ENCODE assay signal across 10 cellular contexts in genomic region chr21:42198949-42199348, GRCh38. TPM values are rescaled to one million over a fixed set of nuclear protein-coding genes. Genes with fewer than 3 reads are reported as not detected.
A peak's percentile ranks its signal among the peaks of the same experiment; 100 is the strongest.
DNase-seq lines count a peak whose midpoint lies in the region; ATAC-seq, FAIRE-seq and TF ChIP-seq lines count a peak whose summit lies in the region.
"Had no signal": no experiment of that assay in that cellular context is flagged by ENCODE, and none has a peak within 500 bp of the region (broad histone marks: within the 10 kb centered on the region; RNA-seq: fewer than 3 reads in every experiment).

No MANE protein-coding gene starts in this region.

- peak overlapping the region; percentile 87 for H3K4me2 ChIP-seq in A549
- peak overlapping the region; percentile 26 for H3K4me2 ChIP-seq in Loucy (ENCODE audit: low read depth, low read length, poor library complexity, severe bottlenecking)

- H3K27ac Mint-ChIP-seq in activated naive CD8-positive, alpha-beta T cell treated with anti-CD3 and anti-CD28 coated beads, Interleukin-2, amount 50 U/mL, for 24 hours, result peak overlapping the region; percentile 13

- 32% methylated on average over 2 of the region's 2 CpGs for WGBS in A549 (ENCODE audit: missing lambda C conversion rate)

- no peak for TF ChIP-seq POLR2A in A549 (IDR thresholded peaks at IDR 0.05; ENCODE audit: low read length)

- peaks cover 50% of the 10 kb centered on the region for H3K4me1 Mint-ChIP-seq in activated naive CD8-positive, alpha-beta T cell treated with anti-CD3 and anti-CD28 coated beads, Interleukin-2, amount 50 U/mL, for 24 hours

- H3K9me3 Mint-ChIP-seq in activated naive CD8-positive, alpha-beta T cell treated with anti-CD3 and anti-CD28 coated beads, Interleukin-2, amount 50 U/mL, for 24 hours, result no peaks in the 10 kb centered on the region

- CTCF ChIA-PET in A549 (lab: Yijun Ruan, JAX), result interaction anchor here (1.0 kb wide), 1 partner anchor 53 kb away, joined by 3 read pairs; no protein-coding TSS in a partner anchor

- TF ChIP-seq CTCF in A549 (IDR thresholded peaks at IDR 0.05), result no peak
- no peak for TF ChIP-seq CTCF in Loucy (conservative IDR thresholded peaks at IDR 0.05; ENCODE audit: low read length)
- TF ChIP-seq CTCF in lower lobe of right lung (IDR thresholded peaks at IDR 0.05), result no peak

- no peak for ATAC-seq in A549
- no peak for ATAC-seq in activated naive CD8-positive, alpha-beta T cell treated with anti-CD3 and anti-CD28 coated beads, Interleukin-2, amount 50 U/mL, for 24 hours
- no peak for ATAC-seq in lower lobe of right lung
- no peak for ATAC-seq in HG03469 (IDR thresholded peaks at IDR 0.05; ENCODE audit: unreplicated experiment)

- H3K4me3 ChIP-seq in A549 (0 out of 3 replicates have a peak overlapping the region, but pooled peaks have one; percentile 19), Loucy (ENCODE audit: low read length, poor library complexity, severe bottlenecking) (no peak overlapping the region), lower lobe of right lung (no peak overlapping the region)

- H3K36me3 ChIP-seq in Loucy (ENCODE audit: insufficient read depth, low read length) (no peaks in the 10 kb centered on the region), lower lobe of right lung (no peaks in the 10 kb centered on the region)

- H3K36me3 Mint-ChIP-seq in activated naive CD8-positive, alpha-beta T cell treated with anti-CD3 and anti-CD28 coated beads, Interleukin-2, amount 50 U/mL, for 24 hours (ENCODE audit: low read depth), result no peaks in the 10 kb centered on the region

- H3K27me3 ChIP-seq in Loucy (ENCODE audit: insufficient read depth, low read length, poor library complexity, severe bottlenecking) (no peaks in the 10 kb centered on the region), lower lobe of right lung (ENCODE audit: low read depth) (no peaks in the 10 kb centered on the region)

- H3K9me2 ChIP-seq in Loucy (replicated peaks; ENCODE audit: low read depth, low read length), result no peaks in the 10 kb centered on the region

- H3K4me3 Mint-ChIP-seq in activated naive CD8-positive, alpha-beta T cell treated with anti-CD3 and anti-CD28 coated beads, Interleukin-2, amount 50 U/mL, for 24 hours, result no peak overlapping the region

- no peak for DNase-seq in A549 (ENCODE audit: low read depth in 1 of 2, low spot score in 1 of 2)
- no peak for DNase-seq in activated naive CD8-positive, alpha-beta T cell treated with anti-CD3 and anti-CD28 coated beads, Interleukin-2, amount 50 U/mL, for 24 hours
- no peak for DNase-seq in lower lobe of right lung
- DNase-seq in NAMALWA (ENCODE audit: low spot score), result no peak
- no peak for DNase-seq in EL
- no peak for DNase-seq in ACHN
- DNase-seq: foreskin melanocyte, NCI-H1436 had no signal

- no peak for TF ChIP-seq EP300 in A549 (IDR thresholded peaks at IDR 0.05)

- H3K79me2 ChIP-seq in Loucy (ENCODE audit: insufficient read depth, low read length), result no peaks in the 10 kb centered on the region

- POLR2A ChIA-PET in A549 (lab: Yijun Ruan, JAX), result interaction anchor here (1.0 kb wide), 1 partner anchor 21 kb away, joined by 4 read pairs; no protein-coding TSS in a partner anchor

- no peaks in the 10 kb centered on the region for H4K20me1 ChIP-seq in Loucy (ENCODE audit: insufficient read depth, low read length, poor library complexity, severe bottlenecking)

- H3K9me3 ChIP-seq in A549 (peaks cover 5% of the 10 kb centered on the region; the same call in 1 of the 3 replicates), Loucy (ENCODE audit: insufficient read depth, low read depth, low read length) (no peaks in the 10 kb centered on the region), lower lobe of right lung (no peaks in the 10 kb centered on the region)

- no peak overlapping the region for H2AFZ ChIP-seq in Loucy (ENCODE audit: low read length)

- H3F3A ChIP-seq in Loucy (ENCODE audit: low read depth), result peaks cover 3% of the 10 kb centered on the region; the same call in 1 of the 2 replicates

- no peak for TF ChIP-seq RAD21 in A549 (conservative IDR thresholded peaks at IDR 0.05 in 1 of 2, IDR thresholded peaks at IDR 0.05 in 1 of 2)

- no peak for FAIRE-seq in A549 (lab: Jason Lieb, UNC)

- intact Hi-C loops in lower lobe of right lung (cut with DNase I), result no loop called here

- H3K27me3 Mint-ChIP-seq in activated naive CD8-positive, alpha-beta T cell treated with anti-CD3 and anti-CD28 coated beads, Interleukin-2, amount 50 U/mL, for 24 hours, result no peaks in the 10 kb centered on the region

- in situ Hi-C loops in ACHN (cut with HindIII; ENCODE audit: low pct_ligation_motif_present, low pct_unique_long_range_greater_than_20kb, low sequenced_read_pairs), result no loop called here

- H3K4me1 ChIP-seq in A549 (peaks cover 27% of the 10 kb centered on the region), Loucy (ENCODE audit: insufficient read depth, low read length, poor library complexity, severe bottlenecking) (peaks cover 44% of the 10 kb centered on the region), lower lobe of right lung (peaks cover 22% of the 10 kb centered on the region)

- no peak overlapping the region for H3K9ac ChIP-seq in Loucy (ENCODE audit: low read depth, low read length, poor library complexity, severe bottlenecking)

- H3K27ac ChIP-seq in A549 (peak overlapping the region; percentile 82 to 91), lower lobe of right lung (peak overlapping the region; percentile 10)

TF ChIP-seq in A549, 52 proteins besides CTCF, POLR2A, EP300 and RAD21:
- TF ChIP-seq, protein P1, sequence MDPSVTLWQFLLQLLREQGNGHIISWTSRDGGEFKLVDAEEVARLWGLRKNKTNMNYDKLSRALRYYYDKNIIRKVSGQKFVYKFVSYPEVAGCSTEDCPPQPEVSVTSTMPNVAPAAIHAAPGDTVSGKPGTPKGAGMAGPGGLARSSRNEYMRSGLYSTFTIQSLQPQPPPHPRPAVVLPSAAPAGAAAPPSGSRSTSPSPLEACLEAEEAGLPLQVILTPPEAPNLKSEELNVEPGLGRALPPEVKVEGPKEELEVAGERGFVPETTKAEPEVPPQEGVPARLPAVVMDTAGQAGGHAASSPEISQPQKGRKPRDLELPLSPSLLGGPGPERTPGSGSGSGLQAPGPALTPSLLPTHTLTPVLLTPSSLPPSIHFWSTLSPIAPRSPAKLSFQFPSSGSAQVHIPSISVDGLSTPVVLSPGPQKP (IDR thresholded peaks at IDR 0.05; ENCODE audit: low read depth, low read length), result no peak

RNA-seq across cellular contexts. Expression of gene ABCG1, which starts 20.0 kb away (rescaled TPM):
- polyA plus RNA-seq in A549 (2011; rRNA removed) (5.1 and 6.8 TPM in 2 replicates), A549 (2017; fragmentation: RNase III; extraction: RNeasy Plus Mini Kit Qiagen cat#74134 plus additional on column Dnase treatment) (0.51 to 2.6 TPM (median 2.3 TPM) in 3 replicates)
- 0.40 and 0.54 TPM in 2 replicates for polyA plus RNA-seq in A549 (2012; cell fraction: cytosol; rRNA removed)
- polyA plus RNA-seq in A549 (2012; cell fraction: nucleus; rRNA removed), result 1.0 and 1.4 TPM in 2 replicates
- 7.2 and 9.8 TPM in 2 replicates for polyA minus RNA-seq in A549 (2011; rRNA and poly(A)+ RNA removed)
- 74.9 TPM for total RNA-seq in lower lobe of right lung
